17 cellular contexts compared by ENCODE assay signal in the genomic region with DNA sequence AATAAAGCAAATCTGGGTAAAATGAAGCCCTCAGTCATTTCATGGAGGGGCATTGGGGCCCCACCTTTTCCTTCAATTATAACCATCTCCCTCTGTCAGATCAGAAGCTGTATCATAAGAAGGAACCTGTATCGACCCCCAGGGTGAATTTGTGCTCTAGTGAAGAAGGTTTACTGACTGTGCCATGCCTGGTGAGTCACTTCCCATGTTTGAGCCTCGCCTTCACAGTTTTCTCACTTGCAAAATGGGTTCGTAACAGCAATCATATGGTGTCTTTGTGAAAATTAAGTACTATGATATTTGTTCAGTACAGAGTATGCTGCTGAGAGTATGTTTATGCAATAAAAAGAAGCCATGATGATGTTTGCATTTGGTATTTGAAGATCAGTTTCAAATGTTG.
"Had no signal": no experiment of that assay in that cellular context is flagged by ENCODE, and none has a peak within 500 bp of the region (broad histone marks: within the 10 kb centered on the region; RNA-seq: fewer than 3 reads in every experiment).

No MANE protein-coding gene starts in this region.

- H3K4me1 ChIP-seq: adrenal gland, gastrocnemius medialis, right atrium auricular region had no signal

- H3K36me3 ChIP-seq: adrenal gland, gastrocnemius medialis, right atrium auricular region had no signal

- DNase-seq: activated CD4-positive, alpha-beta T cell treated with anti-CD3 and anti-CD28 coated beads for 4 hours; activated CD8-positive, alpha-beta memory T cell treated with anti-CD3 and anti-CD28 coated beads, Interleukin-2, amount 50 U/mL, for 4 hours; activated CD8-positive, alpha-beta T cell treated with anti-CD3 and anti-CD28 coated beads, Interleukin-2, amount 10 ng/mL, durations not matched to agents 7 days and 5 days; activated effector memory CD4-positive, alpha-beta T cell treated with anti-CD3 and anti-CD28 coated beads, Interleukin-2, amount 50 U/mL, for 16 hours; activated T-cell treated with anti-CD3 and anti-CD28 coated beads, Interleukin-2, amount 50 U/mL, for 48 hours; adrenal gland; central memory CD4-positive, alpha-beta T cell; cortex of kidney; effector CD8-positive, alpha-beta T cell; gastrocnemius medialis; kidney glomerular epithelial cell; left ventricle myocardium superior; mesenchymal stem cell; nucleus accumbens; stimulated activated CD4-positive, alpha-beta T cell treated with anti-CD3 and anti-CD28 coated beads, Interleukin-2, amount 100 ng/mL, for 48 hours; T-helper 17 cell had no signal

- H3K4me3 ChIP-seq: adrenal gland, gastrocnemius medialis, right atrium auricular region had no signal

- H3K9me3 ChIP-seq: adrenal gland, gastrocnemius medialis, right atrium auricular region had no signal

- H3K27ac ChIP-seq: adrenal gland, gastrocnemius medialis, right atrium auricular region had no signal

- H3K27me3 ChIP-seq: adrenal gland, gastrocnemius medialis, right atrium auricular region had no signal
